In the genomic region with DNA sequence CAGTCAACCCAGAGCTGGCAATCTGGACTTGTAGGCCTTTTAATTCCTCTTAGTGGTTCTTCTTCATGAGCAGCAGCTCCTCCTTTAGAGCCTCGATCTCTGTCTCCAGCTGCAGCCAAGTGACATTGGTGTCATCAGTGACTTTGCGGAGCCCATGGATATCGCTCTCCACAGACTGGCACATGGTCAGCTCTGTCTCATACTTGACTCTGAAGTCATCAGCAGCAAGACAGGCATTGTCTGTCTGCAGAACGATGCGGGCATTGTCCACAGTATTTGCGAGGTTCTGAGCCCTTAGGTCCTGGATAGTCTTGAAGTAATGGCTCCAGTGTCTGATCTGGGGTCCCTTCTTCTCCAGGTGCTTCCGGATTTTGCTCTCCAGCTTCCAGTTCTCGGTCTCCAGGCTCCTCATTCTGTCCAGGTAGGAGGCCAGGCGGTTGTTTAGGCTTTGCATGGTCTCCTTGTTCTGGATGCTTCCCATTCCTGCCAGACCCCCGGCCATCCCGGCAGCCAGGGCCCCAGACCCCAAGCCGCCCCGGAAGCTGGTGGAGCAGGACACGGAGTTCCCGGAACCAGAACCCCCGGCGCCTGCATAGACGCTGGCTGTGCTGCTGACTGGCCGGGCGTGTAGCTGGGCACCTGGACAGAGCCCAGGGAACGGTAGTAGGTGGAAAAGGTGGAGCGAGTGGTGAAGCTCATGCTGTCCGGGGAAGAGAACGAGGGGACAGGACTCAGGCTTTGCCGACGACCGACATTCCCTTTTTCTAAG, we compare ENCODE assay signal across 19 cellular contexts. TPM values are rescaled to one million over a fixed set of nuclear protein-coding genes. Genes with fewer than 3 reads are reported as not detected.
A peak's percentile ranks its signal among the peaks of the same experiment; 100 is the strongest.
DNase-seq lines count a peak whose midpoint lies in the region; ATAC-seq, FAIRE-seq and TF ChIP-seq lines count a peak whose summit lies in the region.
"Had no signal": no experiment of that assay in that cellular context is flagged by ENCODE, and none has a peak within 500 bp of the region (broad histone marks: within the 10 kb centered on the region; RNA-seq: fewer than 3 reads in every experiment).

No MANE protein-coding gene starts in this region.

- intact Hi-C loops in esophagus muscularis mucosa (cut with DNase I) = no loop called here

- peaks cover 0 to 3% (median 1%) of the 10 kb centered on the region in 4 donors for H3K4me1 ChIP-seq in esophagus muscularis mucosa
- H3K4me1 ChIP-seq: Caco-2 had no signal

- no peaks in the 10 kb centered on the region for H3K36me3 ChIP-seq in esophagus muscularis mucosa
- H3K36me3 ChIP-seq: BLaER1 had no signal

- DNase-seq in Ammon's horn (ENCODE audit: low spot score) (peak; percentile 49), esophagus muscularis mucosa (ENCODE audit: extremely low spot score) (peak; percentile 37), medulla oblongata (ENCODE audit: extremely low spot score) (peak; percentile 15), nucleus accumbens (lab: John Stamatoyannopoulos, UW) (peak in 34 of 56 donors; percentile 2 to 63 (median 20)), D721Med (ENCODE audit: insufficient read length, low spot score) (no peak)
- DNase-seq in stimulated activated CD4-positive, alpha-beta T cell treated with anti-CD3 and anti-CD28 coated beads, Interleukin-12 subunit alpha, Interleukin-12 subunit beta, amount 100 ng/mL, for 4 hours = no peak
- DNase-seq: Caco-2, DMS53, H7 had no signal

- ATAC-seq in GM19467 (IDR thresholded peaks at IDR 0.05; ENCODE audit: unreplicated experiment) = no peak
- no peak for ATAC-seq in HG03039 (IDR thresholded peaks at IDR 0.05; ENCODE audit: unreplicated experiment)
- ATAC-seq: GM23338 had no signal

- WGBS in esophagus muscularis mucosa = 90% methylated on average over 24 of the region's 27 CpGs

- H3K27me3 ChIP-seq in esophagus muscularis mucosa = peaks cover 0 to 18% (median 0%) of the 10 kb centered on the region in 4 donors
- H3K27me3 ChIP-seq: BLaER1 had no signal

- TF ChIP-seq POLR2A in esophagus muscularis mucosa (IDR thresholded peaks at IDR 0.05; ENCODE audit: low read depth) = no peak

- no peak overlapping the region for H3K4me3 ChIP-seq in esophagus muscularis mucosa
- H3K4me3 ChIP-seq: BLaER1, GM23338 had no signal

- no peaks in the 10 kb centered on the region for H3K9me3 ChIP-seq in esophagus muscularis mucosa
- H3K9me3 ChIP-seq: Caco-2 had no signal

- no peak for TF ChIP-seq EP300 in esophagus muscularis mucosa (IDR thresholded peaks at IDR 0.05)

- no peak for FAIRE-seq in D721Med (lab: Jason Lieb, UNC)
- FAIRE-seq: GM18507 had no signal

- H3K27ac ChIP-seq in esophagus muscularis mucosa (replicated peaks in 1 of 4) = no peak overlapping the region
- H3K27ac ChIP-seq: 22Rv1, BLaER1 had no signal

- TF ChIP-seq CTCF in esophagus muscularis mucosa (IDR thresholded peaks at IDR 0.05) = no peak
- TF ChIP-seq CTCF in D721Med (IDR thresholded peaks at IDR 0.05; ENCODE audit: insufficient read depth, missing control alignments) = no peak

RNA-seq across cellular contexts. Expression of a gene that starts 15.1 kb away (rescaled TPM):
- total RNA-seq in esophagus muscularis mucosa = not detected
- total RNA-seq: A673; Caco-2; CD8-positive, alpha-beta memory T cell; Daoy; GM23338; H7; HT-29 had no signal

Comparison
In these comparisons a context has a peak if more than half of its experiments do, and no peak if none do; other contexts are left out.
1. DNase-seq: peak in Ammon's horn (single experiment), esophagus muscularis mucosa (single experiment), medulla oblongata (single experiment) and nucleus accumbens (34 of 56); none in stimulated activated CD4-positive, alpha-beta T cell treated with anti-CD3 and anti-CD28 coated beads, Interleukin-12 subunit alpha, Interleukin-12 subunit beta, amount 100 ng/mL, for 4 hours (single experiment) and D721Med (single experiment).